Comparison of ENCODE assay signal across 9 cellular contexts in genomic region chr1:215517441-215517891, GRCh38. TPM values are rescaled to one million over a fixed set of nuclear protein-coding genes. Genes with fewer than 3 reads are reported as not detected.
DNase-seq lines count a peak whose midpoint lies in the region; ATAC-seq and TF ChIP-seq lines count a peak whose summit lies in the region.
"Had no signal": no experiment of that assay in that cellular context is flagged by ENCODE, and none has a peak within 500 bp of the region (broad histone marks: within the 10 kb centered on the region; RNA-seq: fewer than 3 reads in every experiment).

No MANE protein-coding gene starts in this region.

- H3K9me3 ChIP-seq in left ventricle myocardium inferior (replicated peaks) (peaks cover 28% of the 10 kb centered on the region), heart right ventricle (peaks cover 0 to 28% (median 5%) of the 10 kb centered on the region in 11 donors), NT2/D1 (ENCODE audit: insufficient read depth, low read length) (no peaks in the 10 kb centered on the region)

- POLR2A ChIA-PET in GM10248 (lab: Yijun Ruan, JAX): no interaction called here

- 65 to 66% methylated on average over 4 of the region's 4 CpGs for WGBS in heart right ventricle, 2 donors

- TF ChIP-seq POLR2A in erythroblast (IDR thresholded peaks at IDR 0.05; ENCODE audit: low read length): no peak

- TF ChIP-seq CTCF in left ventricle myocardium inferior (IDR thresholded peaks at IDR 0.05; ENCODE audit: borderline replicate concordance): peak; percentile 31
- TF ChIP-seq CTCF in heart right ventricle (IDR thresholded peaks at IDR 0.05): peak in 4 of 9 donors; percentile 6 to 27 (median 21)
- no peak for TF ChIP-seq CTCF in GM10248 (IDR thresholded peaks at IDR 0.05; ENCODE audit: control extremely low read depth, extremely low read depth, low read depth, missing control alignments)

- intact Hi-C loops in left ventricle myocardium inferior (cut with micrococcal nuclease) (no loop called here), heart right ventricle (cut with DNase I) (loop anchor here in 1 of 10 donors (5.0 kb wide), 1 partner anchor 865 kb away; no protein-coding TSS in a partner anchor)

- H3K4me1 ChIP-seq in left ventricle myocardium inferior (no peaks in the 10 kb centered on the region), heart right ventricle (no peaks in the 10 kb centered on the region), NT2/D1 (ENCODE audit: insufficient read depth, insufficient read length) (no peaks in the 10 kb centered on the region)

- H3K27ac ChIP-seq in left ventricle myocardium inferior (replicated peaks): no peak overlapping the region
- H3K27ac ChIP-seq in heart right ventricle: no peak overlapping the region

- no peak overlapping the region for H3K9ac ChIP-seq in NT2/D1 (ENCODE audit: insufficient read length, low read depth)

- DNase-seq in left ventricle myocardium inferior (no peak), heart right ventricle (no peak), NT2/D1 (ENCODE audit: low read depth, low spot score) (peak; percentile 48), fibroblast of gingiva (ENCODE audit: low read depth) (peak; percentile 49), GM10248 (ENCODE audit: extremely low spot score) (no peak), erythroblast (lab: John Stamatoyannopoulos, UW) (no peak), NCI-H2081 treated with DMSO at 0.1 percent for 48 hours (lab: John Stamatoyannopoulos, UW) (no peak)
- DNase-seq: effector CD8-positive, alpha-beta T cell had no signal

- H3K27me3 ChIP-seq in left ventricle myocardium inferior (ENCODE audit: low read depth) (no peaks in the 10 kb centered on the region), heart right ventricle (no peaks in the 10 kb centered on the region), NT2/D1 (ENCODE audit: insufficient read depth, insufficient read length) (no peaks in the 10 kb centered on the region)

- ATAC-seq in heart right ventricle: no peak
- ATAC-seq in HG03571 (IDR thresholded peaks at IDR 0.05; ENCODE audit: unreplicated experiment): no peak

- CTCF ChIA-PET in GM10248 (lab: Yijun Ruan, JAX): no interaction called here

- no peaks in the 10 kb centered on the region for H3K36me3 ChIP-seq in left ventricle myocardium inferior
- no peaks in the 10 kb centered on the region for H3K36me3 ChIP-seq in heart right ventricle
- no peaks in the 10 kb centered on the region for H3K36me3 ChIP-seq in NT2/D1 (ENCODE audit: insufficient read depth, insufficient read length, low read length)

- H3K4me3 ChIP-seq in left ventricle myocardium inferior: no peak overlapping the region
- H3K4me3 ChIP-seq in heart right ventricle: no peak overlapping the region
- no peak overlapping the region for H3K4me3 ChIP-seq in NT2/D1 (ENCODE audit: insufficient read length, low read depth)

RNA-seq across cellular contexts. Expression of gene KCTD3, which starts 49.6 kb away (rescaled TPM):
- 11.2 TPM for total RNA-seq in left ventricle myocardium inferior
- 10 to 100 TPM; 13.2 to 22.3 (median 16.6) TPM for total RNA-seq in heart right ventricle
- polyA plus RNA-seq in heart right ventricle: 10 to 100 TPM; 10.4 to 34.7 TPM

Comparison
In these comparisons a context has a peak if more than half of its experiments do, and no peak if none do; other contexts are left out.
1. DNase-seq: peak in NT2/D1 (single experiment) and fibroblast of gingiva (single experiment); none in left ventricle myocardium inferior (single experiment), heart right ventricle (0 of 2), GM10248 (single experiment), erythroblast (0 of 2) and NCI-H2081 treated with DMSO at 0.1 percent for 48 hours (single experiment).